ENCODE assay signal across 2 cellular contexts in genomic region chr3:27720029-27720518, GRCh38.
TF ChIP-seq lines count a peak whose summit lies in the region.

No MANE protein-coding gene starts in this region.

TF ChIP-seq in GM23338, 12 proteins besides CTCF, POLR2A, EP300 and RAD21:
- TF ChIP-seq EZH2phosphoT487 (IDR thresholded peaks at IDR 0.05; ENCODE audit: unreplicated experiment) (peak; percentile 96), ETS1 (IDR thresholded peaks at IDR 0.05) (no peak), EZH2 (IDR thresholded peaks at IDR 0.05; ENCODE audit: low read depth, unreplicated experiment) (peak; percentile 99), ZNF114 (CRISPR knock-in tag; IDR thresholded peaks at IDR 0.05) (no peak), ZNF331 (CRISPR knock-in tag; IDR thresholded peaks at IDR 0.05; ENCODE audit: low read depth) (no peak), NANOG (IDR thresholded peaks at IDR 0.05; ENCODE audit: borderline replicate concordance) (no peak)

TF ChIP-seq in GM12878, 131 proteins besides CTCF, POLR2A, EP300 and RAD21:
- TF ChIP-seq, protein P1, sequence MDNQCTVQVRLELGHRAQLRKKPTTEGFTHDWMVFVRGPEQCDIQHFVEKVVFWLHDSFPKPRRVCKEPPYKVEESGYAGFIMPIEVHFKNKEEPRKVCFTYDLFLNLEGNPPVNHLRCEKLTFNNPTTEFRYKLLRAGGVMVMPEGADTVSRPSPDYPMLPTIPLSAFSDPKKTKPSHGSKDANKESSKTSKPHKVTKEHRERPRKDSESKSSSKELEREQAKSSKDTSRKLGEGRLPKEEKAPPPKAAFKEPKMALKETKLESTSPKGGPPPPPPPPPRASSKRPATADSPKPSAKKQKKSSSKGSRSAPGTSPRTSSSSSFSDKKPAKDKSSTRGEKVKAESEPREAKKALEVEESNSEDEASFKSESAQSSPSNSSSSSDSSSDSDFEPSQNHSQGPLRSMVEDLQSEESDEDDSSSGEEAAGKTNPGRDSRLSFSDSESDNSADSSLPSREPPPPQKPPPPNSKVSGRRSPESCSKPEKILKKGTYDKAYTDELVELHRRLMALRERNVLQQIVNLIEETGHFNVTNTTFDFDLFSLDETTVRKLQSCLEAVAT (IDR thresholded peaks at IDR 0.05): peak; percentile 18
- TF ChIP-seq BACH1 (IDR thresholded peaks at IDR 0.05; ENCODE audit: borderline replicate concordance): no peak
